In genomic region chr19:43697295-43697694, GRCh38 we compare ENCODE assay signal across 8 cellular contexts. TPM values are rescaled to one million over a fixed set of nuclear protein-coding genes. Genes with fewer than 3 reads are reported as not detected.
"Had no signal": no experiment of that assay in that cellular context is flagged by ENCODE, and none has a peak within 500 bp of the region (broad histone marks: within the 10 kb centered on the region; RNA-seq: fewer than 3 reads in every experiment).

No MANE protein-coding gene starts in this region.

- DNase-seq: GM23248, GOT3, H7, KG1 had no signal

- FAIRE-seq: HepG2 had no signal

- H3K27ac ChIP-seq: GM23248 had no signal

- H3K4me3 Mint-ChIP-seq: IgD-negative memory B cell had no signal

- H3K9ac ChIP-seq: GM23248 had no signal

- H3K4me3 ChIP-seq: GM23248, HAP-1 had no signal

- H3K36me3 ChIP-seq: HAP-1 had no signal

- H3K9me3 ChIP-seq: HAP-1 had no signal

- H2AFZ ChIP-seq: GM23248 had no signal

RNA-seq across cellular contexts. Expression of gene IRGC, which starts 18.6 kb away (rescaled TPM):
- total RNA-seq: GM23248, H4, H7, HepG2 had no signal
- polyA plus RNA-seq: GM23248, HepG2, IgD-negative memory B cell had no signal

RNA-seq across cellular contexts. Expression of gene CADM4, which starts 57.6 kb away (rescaled TPM):
- polyA plus RNA-seq: IgD-negative memory B cell had no signal
